Comparison of ENCODE assay signal across 18 cellular contexts in genomic region chr10:127299956-127300689, GRCh38.
"Had no signal": no experiment of that assay in that cellular context is flagged by ENCODE, and none has a peak within 500 bp of the region (broad histone marks: within the 10 kb centered on the region; RNA-seq: fewer than 3 reads in every experiment).

No MANE protein-coding gene starts in this region.

- H3K4me3 Mint-ChIP-seq: activated CD8-positive, alpha-beta T cell treated with anti-CD3 and anti-CD28 coated beads for 36 hours; activated naive CD8-positive, alpha-beta T cell treated with anti-CD3 and anti-CD28 coated beads, Interleukin-2, amount 10 ng/mL, durations not matched to agents 7 days and 5 days; activated T-cell treated with anti-CD3 and anti-CD28 coated beads, Interleukin-2, amount 50 U/mL, for 24 hours; immature natural killer cell; neural crest cell; stimulated activated effector memory CD8-positive, alpha-beta T cell treated with anti-CD3 and anti-CD28 coated beads, Interleukin-12 subunit alpha, Interleukin-12 subunit beta, amount 100 ng/mL, for 72 hours; T-helper 2 cell treated with Interferon-gamma antibody and Interleukin-4, amounts not matched to agents 5 μg/mL and 100 μg/mL, for 36 hours had no signal

- ATAC-seq: activated CD8-positive, alpha-beta T cell treated with anti-CD3 and anti-CD28 coated beads for 36 hours; sciatic nerve; stimulated activated effector memory CD8-positive, alpha-beta T cell treated with anti-CD3 and anti-CD28 coated beads, Interleukin-12 subunit alpha, Interleukin-12 subunit beta, amount 100 ng/mL, for 72 hours had no signal

- H3K9me3 Mint-ChIP-seq: activated CD8-positive, alpha-beta T cell treated with anti-CD3 and anti-CD28 coated beads for 36 hours; activated T-cell treated with anti-CD3 and anti-CD28 coated beads, Interleukin-2, amount 50 U/mL, for 24 hours; activated T-helper 2 cell treated with anti-CD3 and anti-CD28 coated beads, Interferon-gamma antibody, Interleukin-2, Interleukin-4, amounts not matched to agents 10 μg/mL and 5 μg/mL and 100 μg/mL, durations not matched to agents 14 hours and 24 hours and 36 hours; immature natural killer cell; neural crest cell; stimulated activated effector memory CD8-positive, alpha-beta T cell treated with anti-CD3 and anti-CD28 coated beads, Interleukin-12 subunit alpha, Interleukin-12 subunit beta, amount 100 ng/mL, for 72 hours; T-helper 2 cell treated with Interferon-gamma antibody and Interleukin-4, amounts not matched to agents 5 μg/mL and 100 μg/mL, for 36 hours had no signal

- H3K27ac Mint-ChIP-seq: activated CD8-positive, alpha-beta T cell treated with anti-CD3 and anti-CD28 coated beads for 36 hours; activated naive CD8-positive, alpha-beta T cell treated with anti-CD3 and anti-CD28 coated beads, Interleukin-2, amount 10 ng/mL, durations not matched to agents 7 days and 5 days; activated T-cell treated with anti-CD3 and anti-CD28 coated beads, Interleukin-2, amount 50 U/mL, for 24 hours; activated T-helper 2 cell treated with anti-CD3 and anti-CD28 coated beads, Interferon-gamma antibody, Interleukin-2, Interleukin-4, amounts not matched to agents 10 μg/mL and 5 μg/mL and 100 μg/mL, durations not matched to agents 14 hours and 24 hours and 36 hours; immature natural killer cell; stimulated activated effector memory CD8-positive, alpha-beta T cell treated with anti-CD3 and anti-CD28 coated beads, Interleukin-12 subunit alpha, Interleukin-12 subunit beta, amount 100 ng/mL, for 72 hours; T-helper 2 cell treated with Interferon-gamma antibody and Interleukin-4, amounts not matched to agents 5 μg/mL and 100 μg/mL, for 36 hours had no signal

- H3K27me3 ChIP-seq: testis, upper lobe of right lung had no signal

- H3K4me1 Mint-ChIP-seq: stimulated activated effector memory CD8-positive, alpha-beta T cell treated with anti-CD3 and anti-CD28 coated beads, Interleukin-12 subunit alpha, Interleukin-12 subunit beta, amount 100 ng/mL, for 72 hours had no signal

- H3K4me1 ChIP-seq: lower lobe of right lung, upper lobe of right lung had no signal

- H3K4me3 ChIP-seq: lower lobe of right lung, testis, upper lobe of right lung had no signal

- DNase-seq: activated CD4-positive, alpha-beta T cell treated with anti-CD3 and anti-CD28 coated beads for 48 hours; activated CD4-positive, CD25-positive, alpha-beta regulatory T cell; activated CD8-positive, alpha-beta T cell treated with anti-CD3 and anti-CD28 coated beads for 36 hours; activated naive CD4-positive, alpha-beta T cell treated with Interleukin-2 at 50 U/mL for 16 hours; activated naive CD8-positive, alpha-beta T cell treated with anti-CD3 and anti-CD28 coated beads, Interleukin-2, amount 10 ng/mL, durations not matched to agents 7 days and 5 days; activated T-cell treated with anti-CD3 and anti-CD28 coated beads, Interleukin-2, amount 50 U/mL, for 24 hours; amygdala; caudate nucleus; immature natural killer cell; lower lobe of right lung; stimulated activated CD4-positive, alpha-beta T cell treated with anti-CD3 and anti-CD28 coated beads, Interleukin-4, amount 100 ng/mL, for 24 hours; testis; upper lobe of right lung had no signal

- H3K27ac ChIP-seq: lower lobe of right lung, testis, upper lobe of right lung had no signal

- H3K36me3 Mint-ChIP-seq: activated naive CD8-positive, alpha-beta T cell treated with anti-CD3 and anti-CD28 coated beads, Interleukin-2, amount 10 ng/mL, durations not matched to agents 7 days and 5 days; immature natural killer cell; stimulated activated effector memory CD8-positive, alpha-beta T cell treated with anti-CD3 and anti-CD28 coated beads, Interleukin-12 subunit alpha, Interleukin-12 subunit beta, amount 100 ng/mL, for 72 hours had no signal

- H3K36me3 ChIP-seq: lower lobe of right lung, upper lobe of right lung had no signal

- H3K9me3 ChIP-seq: lower lobe of right lung, testis, upper lobe of right lung had no signal
